In genomic region chr11:130150790-130151189, GRCh38 we compare ENCODE assay signal across 25 cellular contexts. TPM values are rescaled to one million over a fixed set of nuclear protein-coding genes. Genes with fewer than 3 reads are reported as not detected.
DNase-seq lines count a peak whose midpoint lies in the region; ATAC-seq and TF ChIP-seq lines count a peak whose summit lies in the region.
"Had no signal": no experiment of that assay in that cellular context is flagged by ENCODE, and none has a peak within 500 bp of the region (broad histone marks: within the 10 kb centered on the region; RNA-seq: fewer than 3 reads in every experiment).

No MANE protein-coding gene starts in this region.

- H3K4ac ChIP-seq in mesendoderm (ENCODE audit: low read depth, low read length) = no peak overlapping the region

- no peak overlapping the region for H4K8ac ChIP-seq in mesendoderm (ENCODE audit: low read depth, low read length)

- no peaks in the 10 kb centered on the region for H3K79me1 ChIP-seq in mesendoderm (ENCODE audit: low read length)

- no CpG with 5 or more reads among the region's 7 CpGs for WGBS in mesendoderm (ENCODE audit: extremely low coverage, insufficient coverage, low lambda C conversion rate)

- no peak overlapping the region for H2BK15ac ChIP-seq in mesendoderm (replicated peaks; ENCODE audit: low read depth)

- peaks cover 70% of the 10 kb centered on the region for H3K4me1 ChIP-seq in OCI-LY3 (ENCODE audit: low read length)
- no peaks in the 10 kb centered on the region for H3K4me1 ChIP-seq in mesendoderm (ENCODE audit: control insufficient read depth, low read depth, low read length)
- H3K4me1 ChIP-seq: psoas muscle had no signal

- H3K36me3 ChIP-seq in OCI-LY3 (replicated peaks; ENCODE audit: low read depth, low read length) (no peaks in the 10 kb centered on the region), mesendoderm (ENCODE audit: control insufficient read depth, insufficient read depth, low read length) (no peaks in the 10 kb centered on the region)
- H3K36me3 ChIP-seq: brain microvascular endothelial cell, colonic mucosa, spleen had no signal

- DNase-seq in natural killer cell = no peak
- DNase-seq in natural killer cell treated with Interleukin-12 subunit alpha and Interleukin-12 subunit beta and Interleukin-15 and Interleukin-18, amount 100 ng/mL, for 72 hours (ENCODE audit: low spot score) = no peak
- DNase-seq in activated CD4-positive, CD25-positive, alpha-beta regulatory T cell (lab: John Stamatoyannopoulos, UW) = no peak
- no peak for DNase-seq in mesendoderm
- DNase-seq: 8988T; activated naive CD8-positive, alpha-beta T cell treated with anti-CD3 and anti-CD28 coated beads, Interleukin-2, amount 50 U/mL, for 24 hours; brain microvascular endothelial cell; colonic mucosa; islet precursor cell; mammary epithelial cell; NCI-H1092; NCI-H69; PC-9; psoas muscle; spleen had no signal

- H4K5ac ChIP-seq in mesendoderm (ENCODE audit: low read length) = no peak overlapping the region

- H3K27ac ChIP-seq in OCI-LY3 (ENCODE audit: low read length) (peak overlapping the region; percentile 87), mesendoderm (ENCODE audit: low read depth, low read length) (no peak overlapping the region)
- H3K27ac ChIP-seq: BLaER1 treated with 17β-estradiol and CSF1 and Interleukin-3, amounts not matched to agents 10 nM and 100 nM; brain microvascular endothelial cell; colonic mucosa; hepatocyte; PC-9; psoas muscle; thoracic aorta had no signal

- H2BK5ac ChIP-seq in mesendoderm (ENCODE audit: low read length) = no peak overlapping the region

- no peaks in the 10 kb centered on the region for H3K27me3 Mint-ChIP-seq in natural killer cell (ENCODE audit: low read depth in 2 of 2)
- H3K27me3 Mint-ChIP-seq in natural killer cell treated with Interleukin-12 subunit alpha and Interleukin-12 subunit beta and Interleukin-15 and Interleukin-18, amount 100 ng/mL, for 72 hours = peaks cover 0 to 2% of the 10 kb centered on the region in 2 donors

- H2AFZ ChIP-seq in OCI-LY3 (ENCODE audit: low read depth, low read length) = no peak overlapping the region
- H2AFZ ChIP-seq: hepatocyte, PC-9 had no signal

- H3K56ac ChIP-seq in mesendoderm (ENCODE audit: low read length) = no peak overlapping the region

- H3K4me2 ChIP-seq in OCI-LY3 (ENCODE audit: low read length) (peak overlapping the region; percentile 64), mesendoderm (ENCODE audit: low read length) (no peak overlapping the region)
- H3K4me2 ChIP-seq: BLaER1 treated with 17β-estradiol and CSF1 and Interleukin-3, amounts not matched to agents 10 nM and 100 nM; hepatocyte; PC-9 had no signal

- H3K18ac ChIP-seq in mesendoderm (ENCODE audit: low read length) = no peak overlapping the region

- H3K79me2 ChIP-seq in OCI-LY3 (ENCODE audit: low read length) = no peaks in the 10 kb centered on the region
- no peaks in the 10 kb centered on the region for H3K79me2 ChIP-seq in mesendoderm (ENCODE audit: control insufficient read depth, insufficient read depth, low read length)
- H3K79me2 ChIP-seq: hepatocyte had no signal

- H3K4me3 ChIP-seq in OCI-LY3 (ENCODE audit: low read length) = peak overlapping the region; percentile 41
- H3K4me3 ChIP-seq in mesendoderm (ENCODE audit: low read length) = no peak overlapping the region
- H3K4me3 ChIP-seq: BLaER1 treated with 17β-estradiol and CSF1 and Interleukin-3, amounts not matched to agents 10 nM and 100 nM; colonic mucosa; hepatocyte; PC-9; psoas muscle; spleen; thoracic aorta had no signal

- H3K9me3 Mint-ChIP-seq in natural killer cell = no peaks in the 10 kb centered on the region
- no peaks in the 10 kb centered on the region for H3K9me3 Mint-ChIP-seq in natural killer cell treated with Interleukin-12 subunit alpha and Interleukin-12 subunit beta and Interleukin-15 and Interleukin-18, amount 100 ng/mL, for 72 hours
- H3K9me3 Mint-ChIP-seq: activated naive CD8-positive, alpha-beta T cell treated with anti-CD3 and anti-CD28 coated beads, Interleukin-2, amount 50 U/mL, for 24 hours; nephron had no signal

- no peaks in the 10 kb centered on the region for H4K20me1 ChIP-seq in OCI-LY3 (ENCODE audit: insufficient read depth, low read length)

- H3K23ac ChIP-seq in mesendoderm (ENCODE audit: low read length) = no peak overlapping the region

- intact Hi-C loops in natural killer cell (cut with micrococcal nuclease) = no loop called here

- no peak overlapping the region for H2AK5ac ChIP-seq in mesendoderm (ENCODE audit: low read length)

- no peak overlapping the region for H3K27ac Mint-ChIP-seq in natural killer cell
- peak overlapping the region in 1 of 2 donors; percentile 69 for H3K27ac Mint-ChIP-seq in natural killer cell treated with Interleukin-12 subunit alpha and Interleukin-12 subunit beta and Interleukin-15 and Interleukin-18, amount 100 ng/mL, for 72 hours
- H3K27ac Mint-ChIP-seq: activated naive CD8-positive, alpha-beta T cell treated with anti-CD3 and anti-CD28 coated beads, Interleukin-2, amount 50 U/mL, for 24 hours; nephron had no signal

- peaks cover 27 to 28% of the 10 kb centered on the region in 2 donors for H3K4me1 Mint-ChIP-seq in natural killer cell
- H3K4me1 Mint-ChIP-seq in natural killer cell treated with Interleukin-12 subunit alpha and Interleukin-12 subunit beta and Interleukin-15 and Interleukin-18, amount 100 ng/mL, for 72 hours (ENCODE audit: low read depth in 2 of 2) = peaks cover 23 to 25% of the 10 kb centered on the region in 2 donors
- H3K4me1 Mint-ChIP-seq: nephron had no signal

- H3K9me3 ChIP-seq in OCI-LY3 (ENCODE audit: insufficient read depth, low read length) = no peaks in the 10 kb centered on the region
- H3K9me3 ChIP-seq: BLaER1 treated with 17β-estradiol and CSF1 and Interleukin-3, amounts not matched to agents 10 nM and 100 nM; colonic mucosa; psoas muscle; spleen; thoracic aorta had no signal

- H3K27me3 ChIP-seq in OCI-LY3 (ENCODE audit: low read depth, low read length) = no peaks in the 10 kb centered on the region
- H3K27me3 ChIP-seq in mesendoderm (ENCODE audit: insufficient read depth, low read length, poor library complexity) = no peaks in the 10 kb centered on the region
- H3K27me3 ChIP-seq: BLaER1 treated with 17β-estradiol and CSF1 and Interleukin-3, amounts not matched to agents 10 nM and 100 nM; brain microvascular endothelial cell; colonic mucosa; hepatocyte; spleen had no signal

- TF ChIP-seq CTCF in natural killer cell (IDR thresholded peaks at IDR 0.05) (no peak), OCI-LY3 (IDR thresholded peaks at IDR 0.05; ENCODE audit: low read depth, low read length) (no peak)

- ATAC-seq in natural killer cell (no peak), HG02798 (IDR thresholded peaks at IDR 0.05; ENCODE audit: poor library complexity, unreplicated experiment) (peak; percentile 54), GM19328 (IDR thresholded peaks at IDR 0.05; ENCODE audit: unreplicated experiment) (no peak), HG02588 (IDR thresholded peaks at IDR 0.05; ENCODE audit: unreplicated experiment) (no peak)
- ATAC-seq in natural killer cell treated with Interleukin-12 subunit alpha and Interleukin-12 subunit beta and Interleukin-15 and Interleukin-18, amount 100 ng/mL, for 72 hours = no peak
- ATAC-seq: activated CD4-positive, CD25-positive, alpha-beta regulatory T cell treated with anti-CD3 and anti-CD28 coated beads, Interleukin-2, amount 50 U/mL, for 24 hours; activated naive CD8-positive, alpha-beta T cell treated with anti-CD3 and anti-CD28 coated beads, Interleukin-2, amount 50 U/mL, for 24 hours; psoas muscle had no signal

- no peak overlapping the region for H2BK120ac ChIP-seq in mesendoderm (ENCODE audit: low read depth, low read length)

- H3K9ac ChIP-seq in OCI-LY3 (ENCODE audit: low read length) = peak overlapping the region; percentile 27; the same call in 1 of the 2 replicates
- no peak overlapping the region for H3K9ac ChIP-seq in mesendoderm (ENCODE audit: low read length)
- H3K9ac ChIP-seq: BLaER1 treated with 17β-estradiol and CSF1 and Interleukin-3, amounts not matched to agents 10 nM and 100 nM had no signal

- no peaks in the 10 kb centered on the region for H3K36me3 Mint-ChIP-seq in natural killer cell
- H3K36me3 Mint-ChIP-seq in natural killer cell treated with Interleukin-12 subunit alpha and Interleukin-12 subunit beta and Interleukin-15 and Interleukin-18, amount 100 ng/mL, for 72 hours = no peaks in the 10 kb centered on the region

- H3K4me3 Mint-ChIP-seq in natural killer cell = peak overlapping the region; percentile 26
- no peak overlapping the region for H3K4me3 Mint-ChIP-seq in natural killer cell treated with Interleukin-12 subunit alpha and Interleukin-12 subunit beta and Interleukin-15 and Interleukin-18, amount 100 ng/mL, for 72 hours
- H3K4me3 Mint-ChIP-seq: activated naive CD8-positive, alpha-beta T cell treated with anti-CD3 and anti-CD28 coated beads, Interleukin-2, amount 50 U/mL, for 24 hours; nephron had no signal

RNA-seq across cellular contexts. Expression of gene ST14, which starts 8.8 kb away (rescaled TPM):
- 1 to 10 TPM in 2 of 3 donors, under 1 TPM in 1; 0.61 to 1.9 (median 1.0) TPM for total RNA-seq in natural killer cell
- under 1 TPM in 1 of 2 donors, not detected in 1; 0.17 TPM for total RNA-seq in natural killer cell treated with Interleukin-12 subunit alpha and Interleukin-12 subunit beta and Interleukin-15 and Interleukin-18, amount 100 ng/mL, for 72 hours
- polyA plus RNA-seq in mesendoderm (2013, experiment 1 of 2) = 17.1 TPM
- polyA plus RNA-seq in mesendoderm (2013, experiment 2 of 2) = 16.9 TPM
- total RNA-seq: SK-MEL-5 had no signal
